ENCODE assay signal across 8 cellular contexts in the genomic region with DNA sequence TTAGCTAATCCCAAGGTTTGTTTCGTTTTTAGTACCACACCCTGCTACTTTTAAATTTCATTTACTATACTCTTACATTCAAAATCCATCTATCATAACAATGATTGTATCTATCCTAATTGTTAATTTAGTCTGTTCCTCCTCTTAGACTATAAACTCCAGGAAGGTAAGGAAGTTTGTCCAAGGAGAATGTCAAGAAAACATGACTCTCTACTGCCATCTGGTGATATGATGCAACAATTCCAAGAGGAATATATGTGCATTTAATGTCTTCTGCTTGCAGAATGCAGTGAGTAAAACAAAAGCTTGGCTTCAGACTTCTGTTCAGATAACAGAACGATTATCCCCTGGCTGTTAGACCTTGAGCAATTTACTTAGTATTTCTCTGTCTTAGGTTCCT.
DNase-seq lines count a peak whose midpoint lies in the region; ATAC-seq and TF ChIP-seq lines count a peak whose summit lies in the region.

No MANE protein-coding gene starts in this region.

- no peak overlapping the region for H3K4me2 ChIP-seq in KMS-11

- WGBS in spleen, 5 donors: 42 to 55% (median 49%) methylated on average over 2 of the region's 2 CpGs

- TF ChIP-seq CTCF in AG04450 (IDR thresholded peaks at IDR 0.05; ENCODE audit: low read depth, low read length): peak; percentile 58
- peak; percentile 61 for TF ChIP-seq CTCF in KMS-11 (conservative IDR thresholded peaks at IDR 0.05; ENCODE audit: low read depth, low read length)
- TF ChIP-seq CTCF in fibroblast of mammary gland (conservative IDR thresholded peaks at IDR 0.05; ENCODE audit: control insufficient read depth, insufficient read depth, low read depth, low read length): peak; percentile 64
- peak in 7 of 11 experiments; percentile 22 to 48 (median 37) for TF ChIP-seq CTCF in spleen (IDR thresholded peaks at IDR 0.05 in 8 of 11, conservative IDR thresholded peaks at IDR 0.05 in 3 of 11)

- DNase-seq in AG04450 (ENCODE audit: low read depth, low spot score) (peak; percentile 29), RKO (ENCODE audit: low spot score) (peak; percentile 75), fibroblast of mammary gland (ENCODE audit: low read depth) (peak; percentile 77), spleen (no peak)
- no peak for DNase-seq in activated CD4-positive, alpha-beta T cell treated with anti-CD3 and anti-CD28 coated beads, Interleukin-2, amount 50 U/mL, for 48 hours

- H3K4me3 ChIP-seq in AG04450 (ENCODE audit: low read depth, low read length): no peak overlapping the region
- H3K4me3 ChIP-seq in KMS-11 (IDR thresholded peaks at IDR 0.05; ENCODE audit: insufficient read depth, low read depth, low read length): no peak overlapping the region
- H3K4me3 ChIP-seq in fibroblast of mammary gland (ENCODE audit: control insufficient read depth, low read depth, low read length): no peak overlapping the region
- no peak overlapping the region for H3K4me3 ChIP-seq in spleen

- CTCF ChIA-PET in AG04450 (lab: Charles Lee): interaction anchor here (0.5 to 2.4 kb wide), 24 partner anchors 9 to 1277 kb away, joined by 3 to 14 read pairs (median 4); no protein-coding TSS in a partner anchor

- POLR2A ChIA-PET in AG04450 (lab: Yijun Ruan, JAX): no interaction called here

- H4K20me1 ChIP-seq in KMS-11 (ENCODE audit: insufficient read depth): no peaks in the 10 kb centered on the region

- ATAC-seq in GM18867 (IDR thresholded peaks at IDR 0.05; ENCODE audit: unreplicated experiment) (peak; percentile 62), HG03439 (IDR thresholded peaks at IDR 0.05; ENCODE audit: unreplicated experiment) (no peak)

- no peak overlapping the region for H2AFZ ChIP-seq in KMS-11 (ENCODE audit: low read depth)

- H3K79me2 ChIP-seq in KMS-11 (ENCODE audit: insufficient read depth, low read depth): no peaks in the 10 kb centered on the region

- H3K36me3 ChIP-seq in KMS-11 (ENCODE audit: insufficient read depth) (no peaks in the 10 kb centered on the region), spleen (no peaks in the 10 kb centered on the region)

- intact Hi-C loops in spleen (cut with DNase I; ENCODE audit: low total_unique reads): no loop called here

- H3K27ac ChIP-seq in AG04450 (ENCODE audit: low read depth, low read length) (no peak overlapping the region), KMS-11 (no peak overlapping the region), spleen (no peak overlapping the region)

- no peak overlapping the region for H3K9ac ChIP-seq in KMS-11

- no peaks in the 10 kb centered on the region; the same call in 1 of the 2 replicates for H3K9me3 ChIP-seq in AG04450 (ENCODE audit: control insufficient read depth, insufficient read depth, low read length)
- H3K9me3 ChIP-seq in spleen: peaks cover 0 to 12% (median under 1%) of the 10 kb centered on the region in 8 donors

- H3K27me3 ChIP-seq in AG04450 (ENCODE audit: control insufficient read depth, insufficient read depth, low read length) (no peaks in the 10 kb centered on the region), KMS-11 (ENCODE audit: insufficient read depth, low read depth) (no peaks in the 10 kb centered on the region), spleen (replicated peaks in 1 of 7) (no peaks in the 10 kb centered on the region)

- H3K4me1 ChIP-seq in KMS-11 (ENCODE audit: low read depth, poor library complexity, severe bottlenecking) (no peaks in the 10 kb centered on the region), spleen (no peaks in the 10 kb centered on the region)

- TF ChIP-seq POLR2A in spleen (IDR thresholded peaks at IDR 0.05): no peak

Comparison
In these comparisons a context has a peak if more than half of its experiments do, and no peak if none do; other contexts are left out.
1. DNase-seq: peak in AG04450 (single experiment), RKO (single experiment) and fibroblast of mammary gland (single experiment); none in spleen (single experiment) and activated CD4-positive, alpha-beta T cell treated with anti-CD3 and anti-CD28 coated beads, Interleukin-2, amount 50 U/mL, for 48 hours (0 of 2).
2. Peak in every context shown above with its lines, with median percentiles within 50 percentile points of each other: CTCF ChIP-seq.